ENCODE assay signal across 1 cellular context in the genomic region with DNA sequence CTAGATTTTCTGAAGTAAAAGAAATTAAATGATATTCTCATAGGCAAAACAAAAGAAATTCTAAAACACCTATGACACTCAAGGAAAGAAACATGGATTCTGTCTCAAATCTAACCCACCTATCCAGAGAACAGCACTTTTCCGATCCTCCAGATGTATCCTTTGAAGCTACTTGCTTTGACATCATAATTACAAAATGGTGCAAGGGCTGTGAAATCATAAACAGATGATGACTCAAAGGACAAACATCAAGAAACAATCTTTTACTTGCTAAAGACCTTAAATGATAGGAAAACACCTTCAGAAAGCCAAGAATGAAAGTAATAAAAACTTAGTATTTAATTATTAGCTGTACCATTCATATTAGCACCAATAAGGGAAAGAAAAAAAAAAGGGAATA.
TF ChIP-seq lines count a peak whose summit lies in the region.

No MANE protein-coding gene starts in this region.

TF ChIP-seq in K562, 482 proteins besides CTCF, POLR2A, EP300 and RAD21 (continued from another document):
- TF ChIP-seq, protein P1, sequence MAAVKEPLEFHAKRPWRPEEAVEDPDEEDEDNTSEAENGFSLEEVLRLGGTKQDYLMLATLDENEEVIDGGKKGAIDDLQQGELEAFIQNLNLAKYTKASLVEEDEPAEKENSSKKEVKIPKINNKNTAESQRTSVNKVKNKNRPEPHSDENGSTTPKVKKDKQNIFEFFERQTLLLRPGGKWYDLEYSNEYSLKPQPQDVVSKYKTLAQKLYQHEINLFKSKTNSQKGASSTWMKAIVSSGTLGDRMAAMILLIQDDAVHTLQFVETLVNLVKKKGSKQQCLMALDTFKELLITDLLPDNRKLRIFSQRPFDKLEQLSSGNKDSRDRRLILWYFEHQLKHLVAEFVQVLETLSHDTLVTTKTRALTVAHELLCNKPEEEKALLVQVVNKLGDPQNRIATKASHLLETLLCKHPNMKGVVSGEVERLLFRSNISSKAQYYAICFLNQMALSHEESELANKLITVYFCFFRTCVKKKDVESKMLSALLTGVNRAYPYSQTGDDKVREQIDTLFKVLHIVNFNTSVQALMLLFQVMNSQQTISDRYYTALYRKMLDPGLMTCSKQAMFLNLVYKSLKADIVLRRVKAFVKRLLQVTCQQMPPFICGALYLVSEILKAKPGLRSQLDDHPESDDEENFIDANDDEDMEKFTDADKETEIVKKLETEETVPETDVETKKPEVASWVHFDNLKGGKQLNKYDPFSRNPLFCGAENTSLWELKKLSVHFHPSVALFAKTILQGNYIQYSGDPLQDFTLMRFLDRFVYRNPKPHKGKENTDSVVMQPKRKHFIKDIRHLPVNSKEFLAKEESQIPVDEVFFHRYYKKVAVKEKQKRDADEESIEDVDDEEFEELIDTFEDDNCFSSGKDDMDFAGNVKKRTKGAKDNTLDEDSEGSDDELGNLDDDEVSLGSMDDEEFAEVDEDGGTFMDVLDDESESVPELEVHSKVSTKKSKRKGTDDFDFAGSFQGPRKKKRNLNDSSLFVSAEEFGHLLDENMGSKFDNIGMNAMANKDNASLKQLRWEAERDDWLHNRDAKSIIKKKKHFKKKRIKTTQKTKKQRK (IDR thresholded peaks at IDR 0.05; ENCODE audit: borderline replicate concordance, low read depth, low read length): no peak
- TF ChIP-seq SRSF3 (IDR thresholded peaks at IDR 0.05; ENCODE audit: insufficient read depth, low read length): no peak
- TF ChIP-seq, protein P2, sequence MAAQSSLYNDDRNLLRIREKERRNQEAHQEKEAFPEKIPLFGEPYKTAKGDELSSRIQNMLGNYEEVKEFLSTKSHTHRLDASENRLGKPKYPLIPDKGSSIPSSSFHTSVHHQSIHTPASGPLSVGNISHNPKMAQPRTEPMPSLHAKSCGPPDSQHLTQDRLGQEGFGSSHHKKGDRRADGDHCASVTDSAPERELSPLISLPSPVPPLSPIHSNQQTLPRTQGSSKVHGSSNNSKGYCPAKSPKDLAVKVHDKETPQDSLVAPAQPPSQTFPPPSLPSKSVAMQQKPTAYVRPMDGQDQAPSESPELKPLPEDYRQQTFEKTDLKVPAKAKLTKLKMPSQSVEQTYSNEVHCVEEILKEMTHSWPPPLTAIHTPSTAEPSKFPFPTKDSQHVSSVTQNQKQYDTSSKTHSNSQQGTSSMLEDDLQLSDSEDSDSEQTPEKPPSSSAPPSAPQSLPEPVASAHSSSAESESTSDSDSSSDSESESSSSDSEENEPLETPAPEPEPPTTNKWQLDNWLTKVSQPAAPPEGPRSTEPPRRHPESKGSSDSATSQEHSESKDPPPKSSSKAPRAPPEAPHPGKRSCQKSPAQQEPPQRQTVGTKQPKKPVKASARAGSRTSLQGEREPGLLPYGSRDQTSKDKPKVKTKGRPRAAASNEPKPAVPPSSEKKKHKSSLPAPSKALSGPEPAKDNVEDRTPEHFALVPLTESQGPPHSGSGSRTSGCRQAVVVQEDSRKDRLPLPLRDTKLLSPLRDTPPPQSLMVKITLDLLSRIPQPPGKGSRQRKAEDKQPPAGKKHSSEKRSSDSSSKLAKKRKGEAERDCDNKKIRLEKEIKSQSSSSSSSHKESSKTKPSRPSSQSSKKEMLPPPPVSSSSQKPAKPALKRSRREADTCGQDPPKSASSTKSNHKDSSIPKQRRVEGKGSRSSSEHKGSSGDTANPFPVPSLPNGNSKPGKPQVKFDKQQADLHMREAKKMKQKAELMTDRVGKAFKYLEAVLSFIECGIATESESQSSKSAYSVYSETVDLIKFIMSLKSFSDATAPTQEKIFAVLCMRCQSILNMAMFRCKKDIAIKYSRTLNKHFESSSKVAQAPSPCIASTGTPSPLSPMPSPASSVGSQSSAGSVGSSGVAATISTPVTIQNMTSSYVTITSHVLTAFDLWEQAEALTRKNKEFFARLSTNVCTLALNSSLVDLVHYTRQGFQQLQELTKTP (IDR thresholded peaks at IDR 0.05; ENCODE audit: low read depth in 1 of 2, partially characterized antibody in 2 of 2): no peak
- TF ChIP-seq BCOR (IDR thresholded peaks at IDR 0.05): no peak
- no peak for TF ChIP-seq ASH1L (IDR thresholded peaks at IDR 0.05; ENCODE audit: borderline replicate concordance, low read depth, partially characterized antibody)
TF ChIP-seq in K562: peak in this region for 2.
